Comparison of ENCODE assay signal across 14 cellular contexts in genomic region chr1:206490643-206491421, GRCh38. TPM values are rescaled to one million over a fixed set of nuclear protein-coding genes. Genes with fewer than 3 reads are reported as not detected.
A peak's percentile ranks its signal among the peaks of the same experiment; 100 is the strongest.
DNase-seq lines count a peak whose midpoint lies in the region; ATAC-seq and TF ChIP-seq lines count a peak whose summit lies in the region.
"Had no signal": no experiment of that assay in that cellular context is flagged by ENCODE, and none has a peak within 500 bp of the region (broad histone marks: within the 10 kb centered on the region; RNA-seq: fewer than 3 reads in every experiment).

No MANE protein-coding gene starts in this region.

- no peak overlapping the region for H3K4me3 Mint-ChIP-seq in activated T-helper 2 cell treated with anti-CD3 and anti-CD28 coated beads, Interferon-gamma antibody, Interleukin-2, Interleukin-4, amounts not matched to agents 10 μg/mL and 5 μg/mL and 100 μg/mL, durations not matched to agents 14 hours and 24 hours and 36 hours (ENCODE audit: low read depth)
- H3K4me3 Mint-ChIP-seq in naive thymus-derived CD8-positive, alpha-beta T cell, result no peak overlapping the region
- H3K4me3 Mint-ChIP-seq: dendritic cell treated with granulocyte-macrophage colony-stimulating factor and Interleukin-4, amounts not matched to agents 40 ng/mL and 50 ng/mL, for 4 days had no signal

- no peaks in the 10 kb centered on the region for H3K36me3 ChIP-seq in A673 (ENCODE audit: insufficient read depth, low read length, poor library complexity, severe bottlenecking)

- H3K27me3 Mint-ChIP-seq in activated T-helper 2 cell treated with anti-CD3 and anti-CD28 coated beads, Interferon-gamma antibody, Interleukin-2, Interleukin-4, amounts not matched to agents 10 μg/mL and 5 μg/mL and 100 μg/mL, durations not matched to agents 14 hours and 24 hours and 36 hours (ENCODE audit: low read depth), result no peaks in the 10 kb centered on the region
- H3K27me3 Mint-ChIP-seq in naive thymus-derived CD8-positive, alpha-beta T cell, result no peaks in the 10 kb centered on the region

- no peak overlapping the region for H3K4me3 ChIP-seq in A673 (ENCODE audit: low read depth, low read length, poor library complexity, severe bottlenecking)
- H3K4me3 ChIP-seq: sigmoid colon, SK-N-MC, tibial artery had no signal

- DNase-seq in DMS53 (lab: John Stamatoyannopoulos, UW) (peak; percentile 42), DMS53 treated with DMSO at 0.1 percent for 48 hours (lab: John Stamatoyannopoulos, UW; ENCODE audit: unreplicated experiment) (no peak), NCI-H69 (lab: John Stamatoyannopoulos, UW) (peak; percentile 16), SIG-M5 treated with dmso at 0.1 percent for 504 hours (lab: John Stamatoyannopoulos, UW; ENCODE audit: unreplicated experiment) (no peak), A673 (ENCODE audit: low spot score) (no peak)
- no peak for DNase-seq in activated T-helper 2 cell treated with anti-CD3 and anti-CD28 coated beads, Interferon-gamma antibody, Interleukin-2, Interleukin-4, amounts not matched to agents 10 μg/mL and 5 μg/mL and 100 μg/mL, durations not matched to agents 14 hours and 24 hours and 36 hours (ENCODE audit: low spot score)
- DNase-seq in naive thymus-derived CD8-positive, alpha-beta T cell, result no peak
- DNase-seq: activated gamma-delta T cell had no signal

- H3K9me3 ChIP-seq in A673 (ENCODE audit: low read depth, low read length, poor library complexity, severe bottlenecking), result no peaks in the 10 kb centered on the region
- H3K9me3 ChIP-seq: sigmoid colon, tibial artery had no signal

- TF ChIP-seq CTCF in A673 (conservative IDR thresholded peaks at IDR 0.05; ENCODE audit: low read depth, low read length), result no peak

- peaks cover 67% of the 10 kb centered on the region for H3K36me3 Mint-ChIP-seq in activated T-helper 2 cell treated with anti-CD3 and anti-CD28 coated beads, Interferon-gamma antibody, Interleukin-2, Interleukin-4, amounts not matched to agents 10 μg/mL and 5 μg/mL and 100 μg/mL, durations not matched to agents 14 hours and 24 hours and 36 hours (ENCODE audit: low read depth)
- peaks cover 0 to 81% (median 15%) of the 10 kb centered on the region in 3 donors for H3K36me3 Mint-ChIP-seq in naive thymus-derived CD8-positive, alpha-beta T cell

- CTCF ChIA-PET in A673 (lab: Charles Lee), result interaction anchor here (0.5 to 2.3 kb wide), 7 partner anchors 13 to 465 kb away, joined by 3 to 25 read pairs (median 5); no protein-coding TSS in a partner anchor

- H3K27ac ChIP-seq in A673 (ENCODE audit: low read depth, low read length, poor library complexity, severe bottlenecking), result no peak overlapping the region
- H3K27ac ChIP-seq: HL-60, sigmoid colon, SK-N-MC, tibial artery had no signal

- no TSS peak for BruUV-seq in A673 (replicated peaks; lab: Mats Ljungman, UMichigan)

- H3K27ac Mint-ChIP-seq in activated T-helper 2 cell treated with anti-CD3 and anti-CD28 coated beads, Interferon-gamma antibody, Interleukin-2, Interleukin-4, amounts not matched to agents 10 μg/mL and 5 μg/mL and 100 μg/mL, durations not matched to agents 14 hours and 24 hours and 36 hours, result peak overlapping the region; percentile 18
- H3K27ac Mint-ChIP-seq in naive thymus-derived CD8-positive, alpha-beta T cell, result peak overlapping the region in 9 of 10 donors; percentile 10 to 90 (median 63)
- H3K27ac Mint-ChIP-seq: dendritic cell treated with granulocyte-macrophage colony-stimulating factor and Interleukin-4, amounts not matched to agents 40 ng/mL and 50 ng/mL, for 4 days had no signal

- peaks cover 7% of the 10 kb centered on the region for H3K4me1 Mint-ChIP-seq in activated T-helper 2 cell treated with anti-CD3 and anti-CD28 coated beads, Interferon-gamma antibody, Interleukin-2, Interleukin-4, amounts not matched to agents 10 μg/mL and 5 μg/mL and 100 μg/mL, durations not matched to agents 14 hours and 24 hours and 36 hours (ENCODE audit: low read depth)
- H3K4me1 Mint-ChIP-seq in naive thymus-derived CD8-positive, alpha-beta T cell, result peaks cover 0 to 16% (median 11%) of the 10 kb centered on the region in 4 donors

- POLR2A ChIA-PET in naive thymus-derived CD8-positive, alpha-beta T cell (lab: Charles Lee), result interaction anchor here (1.0 to 1.6 kb wide), 3 partner anchors 15 to 93 kb away, joined by 3 to 6 read pairs (median 4); partner anchors contain the start of gene IKBKE
- POLR2A ChIA-PET in A673 (lab: Charles Lee; ENCODE audit: low non-redundant PET), result no interaction called here

- ATAC-seq in naive thymus-derived CD8-positive, alpha-beta T cell, result no peak
- ATAC-seq in HG02610 (IDR thresholded peaks at IDR 0.05; ENCODE audit: unreplicated experiment), result no peak

- no peaks in the 10 kb centered on the region for H3K4me1 ChIP-seq in A673 (ENCODE audit: insufficient read depth, low read length, poor library complexity, severe bottlenecking)

- no peaks in the 10 kb centered on the region for H3K9me3 Mint-ChIP-seq in activated T-helper 2 cell treated with anti-CD3 and anti-CD28 coated beads, Interferon-gamma antibody, Interleukin-2, Interleukin-4, amounts not matched to agents 10 μg/mL and 5 μg/mL and 100 μg/mL, durations not matched to agents 14 hours and 24 hours and 36 hours
- no peaks in the 10 kb centered on the region for H3K9me3 Mint-ChIP-seq in naive thymus-derived CD8-positive, alpha-beta T cell
- H3K9me3 Mint-ChIP-seq: dendritic cell treated with granulocyte-macrophage colony-stimulating factor and Interleukin-4, amounts not matched to agents 40 ng/mL and 50 ng/mL, for 4 days had no signal

- intact Hi-C loops in activated T-helper 2 cell treated with anti-CD3 and anti-CD28 coated beads, Interferon-gamma antibody, Interleukin-2, Interleukin-4, amounts not matched to agents 10 μg/mL and 5 μg/mL and 100 μg/mL, durations not matched to agents 14 hours and 24 hours and 36 hours (cut with micrococcal nuclease), result loop anchor here (5.0 kb wide), 2 partner anchors 36 to 171 kb away; no protein-coding TSS in a partner anchor
- intact Hi-C loops in A673 (cut with micrococcal nuclease; ENCODE audit: unreplicated experiment), result loop anchor here (1.0 to 5.0 kb wide), 3 partner anchors 92 to 421 kb away; no protein-coding TSS in a partner anchor

- no peaks in the 10 kb centered on the region for H3K27me3 ChIP-seq in A673 (replicated peaks; ENCODE audit: insufficient read depth, low read depth, low read length, poor library complexity)
- H3K27me3 ChIP-seq: sigmoid colon, tibial artery had no signal

RNA-seq across cellular contexts. Expression of gene RASSF5, which starts 16.5 kb away (rescaled TPM):
- total RNA-seq in activated T-helper 2 cell treated with anti-CD3 and anti-CD28 coated beads, Interferon-gamma antibody, Interleukin-2, Interleukin-4, amounts not matched to agents 10 μg/mL and 5 μg/mL and 100 μg/mL, durations not matched to agents 14 hours and 24 hours and 36 hours, result 180 and 182 TPM in 2 replicates
- 100 to 1,000 TPM; 224 to 229 TPM for total RNA-seq in naive thymus-derived CD8-positive, alpha-beta T cell
- 100 to 1,000 TPM; 233 to 358 (median 291) TPM for polyA plus RNA-seq in naive thymus-derived CD8-positive, alpha-beta T cell
- 0.75 and 1.3 TPM in 2 replicates for total RNA-seq in A673 (2021)

RNA-seq across cellular contexts. Expression of gene IKBKE, which starts 20.6 kb away (rescaled TPM):
- 33.8 and 33.9 TPM in 2 replicates for total RNA-seq in activated T-helper 2 cell treated with anti-CD3 and anti-CD28 coated beads, Interferon-gamma antibody, Interleukin-2, Interleukin-4, amounts not matched to agents 10 μg/mL and 5 μg/mL and 100 μg/mL, durations not matched to agents 14 hours and 24 hours and 36 hours
- total RNA-seq in naive thymus-derived CD8-positive, alpha-beta T cell, result 10 to 100 TPM; 82.9 to 87.3 TPM
- 10 to 100 TPM; 40.5 to 57.0 (median 55.5) TPM for polyA plus RNA-seq in naive thymus-derived CD8-positive, alpha-beta T cell
- 2.3 and 2.9 TPM in 2 replicates for total RNA-seq in A673 (2021)

Comparison
In these comparisons a context has a peak if more than half of its experiments do, and no peak if none do; other contexts are left out.
1. DNase-seq: peak in DMS53 (single experiment) and NCI-H69 (single experiment); none in DMS53 treated with DMSO at 0.1 percent for 48 hours (single experiment), activated T-helper 2 cell treated with anti-CD3 and anti-CD28 coated beads, Interferon-gamma antibody, Interleukin-2, Interleukin-4, amounts not matched to agents 10 μg/mL and 5 μg/mL and 100 μg/mL, durations not matched to agents 14 hours and 24 hours and 36 hours (single experiment), naive thymus-derived CD8-positive, alpha-beta T cell (0 of 10), SIG-M5 treated with dmso at 0.1 percent for 504 hours (single experiment) and A673 (single experiment).
2. RNA of gene RASSF5, which starts 16.5 kb away (total RNA-seq): 224 to 229 TPM in naive thymus-derived CD8-positive, alpha-beta T cell and 180 to 182 TPM in activated T-helper 2 cell treated with anti-CD3 and anti-CD28 coated beads, Interferon-gamma antibody, Interleukin-2, Interleukin-4, amounts not matched to agents 10 μg/mL and 5 μg/mL and 100 μg/mL, durations not matched to agents 14 hours and 24 hours and 36 hours; 0.75 to 1.3 TPM in A673; every median in the first group is over 10 times any median in the second.